ENCODE assay signal across 9 cellular contexts in genomic region chr2:228409493-228409892, GRCh38.
"Had no signal": no experiment of that assay in that cellular context is flagged by ENCODE, and none has a peak within 500 bp of the region (broad histone marks: within the 10 kb centered on the region; RNA-seq: fewer than 3 reads in every experiment).

No MANE protein-coding gene starts in this region.

- H2AFZ ChIP-seq: GM23248, GM23338 had no signal

- H3K27ac ChIP-seq: GM23248 had no signal

- H3K9me3 ChIP-seq: HAP-1 had no signal

- H3K36me3 ChIP-seq: HAP-1 had no signal

- H3K4me3 ChIP-seq: GM23248, GM23338, HAP-1 had no signal

- H3K4me1 ChIP-seq: HAP-1 had no signal

- H3K4me2 ChIP-seq: GM23338 had no signal

- ATAC-seq: GM23338, HCT116 had no signal

- DNase-seq: GM23248, GOT3, H7, H9, HCEC 1CT, HFFc6 had no signal

- H3K9ac ChIP-seq: GM23248 had no signal
